Comparison of ENCODE assay signal across 26 cellular contexts in the genomic region with DNA sequence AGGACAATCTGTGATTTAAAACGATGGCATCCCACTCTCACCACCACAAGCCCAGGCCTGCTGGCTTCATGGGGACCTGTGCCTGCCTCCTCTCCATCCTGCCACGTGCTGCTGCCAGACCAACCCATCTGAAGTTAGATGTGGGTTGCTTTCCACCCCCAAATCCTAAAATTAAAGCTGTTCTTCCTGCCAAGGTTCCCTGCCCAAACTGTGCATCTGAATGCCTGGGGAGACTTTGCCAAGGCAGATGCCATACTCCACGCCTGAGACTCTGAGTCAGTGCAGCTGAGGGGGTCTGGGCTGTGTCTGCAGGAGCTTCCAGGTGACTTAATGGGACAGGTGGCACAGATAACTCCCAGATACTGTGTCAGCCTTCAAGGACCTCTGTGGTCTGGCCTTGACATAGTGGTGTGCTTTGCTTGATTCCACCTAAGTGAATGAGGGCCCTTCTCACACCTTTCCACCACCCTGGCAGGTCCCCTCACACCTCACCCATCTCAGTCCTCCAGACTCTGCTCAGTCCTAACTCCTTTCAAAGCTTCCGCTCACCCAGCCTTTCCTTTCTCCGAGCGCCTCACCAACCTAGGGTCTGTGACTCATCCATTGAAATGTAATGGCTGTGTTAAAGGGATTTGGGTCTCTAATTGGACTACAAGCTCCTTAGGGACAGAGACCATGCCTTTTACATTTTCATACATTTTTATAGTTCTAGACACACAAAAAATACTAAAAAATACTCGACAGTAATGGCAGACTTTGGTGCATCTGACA. TPM values are rescaled to one million over a fixed set of nuclear protein-coding genes. Genes with fewer than 3 reads are reported as not detected.
"Had no signal": no experiment of that assay in that cellular context is flagged by ENCODE, and none has a peak within 500 bp of the region (broad histone marks: within the 10 kb centered on the region; RNA-seq: fewer than 3 reads in every experiment).

No MANE protein-coding gene starts in this region.

- DNase-seq: effector CD8-positive, alpha-beta T cell; gastrocnemius medialis; heart right ventricle; kidney glomerular epithelial cell; mesendoderm; natural killer cell; ovary; right cardiac atrium; stimulated activated CD4-positive, alpha-beta T cell treated with anti-CD3 and anti-CD28 coated beads, Interleukin-2, amount 100 ng/mL, for 48 hours; stimulated activated naive CD4-positive, alpha-beta T cell treated with Interleukin-2 at 50 U/mL for 16 hours; tibial artery; upper lobe of left lung; uterus had no signal

- FAIRE-seq: endometrium, islet of Langerhans had no signal

- H3K36me3 ChIP-seq: gastrocnemius medialis, heart right ventricle, ovary, suprapubic skin, tibial artery, uterus had no signal

- H3K27ac Mint-ChIP-seq: natural killer cell, progenitor cell of endocrine pancreas had no signal

- H3K9me3 ChIP-seq: esophagus muscularis mucosa, gastrocnemius medialis, heart right ventricle, ovary, suprapubic skin, tibial artery, upper lobe of left lung, uterus had no signal

- H3K27ac ChIP-seq: coronary artery, epithelial cell of prostate, gastrocnemius medialis, heart right ventricle, ovary, suprapubic skin had no signal

- H3K4me3 ChIP-seq: coronary artery, esophagus muscularis mucosa, gastrocnemius medialis, heart right ventricle, ovary, smooth muscle cell, suprapubic skin, tibial artery, upper lobe of left lung, uterus had no signal

- ATAC-seq: gastrocnemius medialis, heart right ventricle, natural killer cell, right cardiac atrium had no signal

- H3K4me1 ChIP-seq: gastrocnemius medialis, upper lobe of left lung had no signal

- H3K4me3 Mint-ChIP-seq: natural killer cell, neural crest cell had no signal

- H3K27me3 ChIP-seq: esophagus muscularis mucosa, ovary, suprapubic skin, tibial artery, upper lobe of left lung, uterus had no signal

- H3K4me1 Mint-ChIP-seq: neural crest cell had no signal

- H3K36me3 Mint-ChIP-seq: natural killer cell had no signal

- H3K4me2 ChIP-seq: smooth muscle cell had no signal

RNA-seq across cellular contexts. Expression of gene ADAMTS8, which starts 18.6 kb away (rescaled TPM):
- total RNA-seq: dermis microvascular lymphatic vessel endothelial cell, fibroblast of villous mesenchyme, lung microvascular endothelial cell, mononuclear cell, natural killer cell, smooth muscle cell had no signal
- polyA plus RNA-seq: smooth muscle cell had no signal

RNA-seq across cellular contexts. Expression of gene ADAMTS15, which starts 38.6 kb away (rescaled TPM):
- total RNA-seq: mononuclear cell had no signal
